In the genomic region with DNA sequence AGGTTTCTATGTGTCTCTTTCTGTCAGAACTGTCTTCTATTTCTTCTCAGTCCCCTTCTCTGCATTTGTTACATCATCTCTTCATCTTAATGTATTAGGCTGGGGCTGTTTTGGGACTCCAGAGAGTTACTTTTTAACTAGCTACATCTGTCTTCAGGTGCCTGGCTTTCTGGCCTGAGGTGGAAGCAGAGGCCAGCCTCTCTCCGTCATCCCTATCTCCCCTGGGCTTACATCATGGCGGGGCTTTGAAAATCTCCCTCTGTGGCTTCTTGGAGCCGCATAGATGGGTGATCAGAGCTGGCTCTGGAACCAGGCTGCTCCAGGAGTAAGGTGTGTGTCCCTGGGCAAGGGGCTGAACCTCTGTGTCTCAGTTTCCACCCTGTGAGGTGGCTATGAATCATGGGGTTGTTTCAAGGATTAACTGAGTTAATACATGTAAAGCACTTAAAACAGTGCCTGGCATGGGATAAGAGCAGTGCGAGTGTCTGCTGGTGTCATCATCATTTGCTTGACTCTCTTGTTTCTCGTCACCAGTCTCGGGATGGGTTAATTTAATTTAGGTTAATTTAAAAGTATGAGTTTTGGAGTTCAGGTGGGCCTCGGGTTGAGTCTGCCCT, we compare ENCODE assay signal across 10 cellular contexts. TPM values are rescaled to one million over a fixed set of nuclear protein-coding genes. Genes with fewer than 3 reads are reported as not detected.
DNase-seq lines count a peak whose midpoint lies in the region; ATAC-seq and TF ChIP-seq lines count a peak whose summit lies in the region.
"Had no signal": no experiment of that assay in that cellular context is flagged by ENCODE, and none has a peak within 500 bp of the region (broad histone marks: within the 10 kb centered on the region; RNA-seq: fewer than 3 reads in every experiment).

No MANE protein-coding gene starts in this region.

- H3K4me3 Mint-ChIP-seq in CD4-positive, alpha-beta memory T cell = peak overlapping the region; percentile 94 to 100 (median 97)

- no peaks in the 10 kb centered on the region for H3K9me3 ChIP-seq in CD4-positive, alpha-beta memory T cell (ENCODE audit: control insufficient read depth in 1 of 2, low read length in 2 of 2)
- H3K9me3 ChIP-seq in Karpas-422 (ENCODE audit: low read length) = no peaks in the 10 kb centered on the region
- H3K9me3 ChIP-seq in neural cell (ENCODE audit: low read length) = no peaks in the 10 kb centered on the region
- H3K9me3 ChIP-seq in HAP-1 = no peaks in the 10 kb centered on the region

- no peaks in the 10 kb centered on the region for H3K27me3 ChIP-seq in CD4-positive, alpha-beta memory T cell (ENCODE audit: insufficient read depth, low read length)
- H3K27me3 ChIP-seq in Karpas-422 (ENCODE audit: low read length) (no peaks in the 10 kb centered on the region), neural cell (ENCODE audit: insufficient read depth, low read depth, low read length) (no peaks in the 10 kb centered on the region), HAP-1 (ENCODE audit: low read depth) (no peaks in the 10 kb centered on the region)

- TF ChIP-seq RAD21 in neural cell (conservative IDR thresholded peaks at IDR 0.05) = no peak

- H3K4me1 Mint-ChIP-seq in CD4-positive, alpha-beta memory T cell = peaks cover 27 to 69% (median 48%) of the 10 kb centered on the region in 4 donors

- no peaks in the 10 kb centered on the region for H3K27me3 Mint-ChIP-seq in CD4-positive, alpha-beta memory T cell

- H3K79me2 ChIP-seq in Karpas-422 (ENCODE audit: low read length) = peaks cover 85% of the 10 kb centered on the region
- peaks cover 59% of the 10 kb centered on the region for H3K79me2 ChIP-seq in neural cell (replicated peaks; ENCODE audit: insufficient read depth, low read length)

- CTCF ChIA-PET in CD4-positive, alpha-beta memory T cell (lab: Charles Lee; ENCODE audit: partially characterized antibody) = no interaction called here

- H3F3A ChIP-seq in neural cell (ENCODE audit: insufficient read depth, low read length, poor library complexity, severe bottlenecking) = no peaks in the 10 kb centered on the region

- peaks cover 29 to 60% of the 10 kb centered on the region in 2 donors for H3K36me3 Mint-ChIP-seq in CD4-positive, alpha-beta memory T cell

- TF ChIP-seq EP300 in neural cell (conservative IDR thresholded peaks at IDR 0.05; ENCODE audit: poor library complexity, severe bottlenecking) = no peak

- intact Hi-C loops in CD4-positive, alpha-beta memory T cell (cut with micrococcal nuclease) = no loop called here

- H3K9me2 ChIP-seq in Karpas-422 (replicated peaks; ENCODE audit: insufficient read depth, low read length) (no peaks in the 10 kb centered on the region), neural cell (ENCODE audit: insufficient read depth, low read length) (no peaks in the 10 kb centered on the region)

- H3K9ac ChIP-seq in Karpas-422 (ENCODE audit: low read length) = peak overlapping the region; percentile 93
- H3K9ac ChIP-seq in neural cell (ENCODE audit: low read length) = peak overlapping the region; percentile 84

- peak overlapping the region; percentile 4 for H3K27ac ChIP-seq in CD4-positive, alpha-beta memory T cell (ENCODE audit: low read depth, low read length)
- H3K27ac ChIP-seq in Karpas-422 (ENCODE audit: low read length) = peak overlapping the region; percentile 94
- peak overlapping the region in 1 of 2 donors; percentile 42 for H3K27ac ChIP-seq in coronary artery
- no peak overlapping the region for H3K27ac ChIP-seq in neural cell (ENCODE audit: low read length)

- ATAC-seq in HG02763 (IDR thresholded peaks at IDR 0.05; ENCODE audit: unreplicated experiment) (no peak), GM21528 (IDR thresholded peaks at IDR 0.05; ENCODE audit: low FRiP score, unreplicated experiment) (no peak)

- peaks cover 55% of the 10 kb centered on the region for H3K4me1 ChIP-seq in CD4-positive, alpha-beta memory T cell (ENCODE audit: insufficient read depth, low read length)
- H3K4me1 ChIP-seq in Karpas-422 (ENCODE audit: low read length) (peaks cover 57% of the 10 kb centered on the region), HAP-1 (peaks cover 6% of the 10 kb centered on the region)

- H3K27ac Mint-ChIP-seq in CD4-positive, alpha-beta memory T cell = peak overlapping the region; percentile 81 to 100 (median 96)

- in situ Hi-C loops in HAP-1 (cut with MboI; ENCODE audit: low sequenced_read_pairs) = no loop called here

- TF ChIP-seq CTCF in coronary artery (IDR thresholded peaks at IDR 0.05) (no peak), neural cell (IDR thresholded peaks at IDR 0.05; ENCODE audit: poor library complexity, severe bottlenecking) (no peak)

- peaks cover 43% of the 10 kb centered on the region for H3K36me3 ChIP-seq in CD4-positive, alpha-beta memory T cell (ENCODE audit: insufficient read depth, low read length)
- H3K36me3 ChIP-seq in Karpas-422 (ENCODE audit: insufficient read depth, low read length) = peaks cover 24% of the 10 kb centered on the region; the same call in 1 of the 2 replicates
- H3K36me3 ChIP-seq in neural cell (ENCODE audit: insufficient read depth, low read length) = peaks cover 8% of the 10 kb centered on the region
- peaks cover 56% of the 10 kb centered on the region for H3K36me3 ChIP-seq in HAP-1 (replicated peaks)

- H4K20me1 ChIP-seq in Karpas-422 (ENCODE audit: insufficient read depth, low read depth, low read length) = peaks cover 57% of the 10 kb centered on the region
- H4K20me1 ChIP-seq in neural cell (ENCODE audit: insufficient read depth) = no peaks in the 10 kb centered on the region

- no peaks in the 10 kb centered on the region for H3K9me3 Mint-ChIP-seq in CD4-positive, alpha-beta memory T cell

- POLR2A ChIA-PET in CD4-positive, alpha-beta memory T cell (lab: Charles Lee; ENCODE audit: partially characterized antibody) = interaction anchor here (0.8 to 1.6 kb wide), 3 partner anchors 22 to 43 kb away, joined by 3 to 4 read pairs (median 4); partner anchors contain the start of genes U2AF2 and ZNF581

- H2AFZ ChIP-seq in Karpas-422 (ENCODE audit: low read length) (no peak overlapping the region), neural cell (ENCODE audit: low read depth, low read length) (no peak overlapping the region)

- DNase-seq in CD4-positive, alpha-beta memory T cell = no peak
- DNase-seq in Karpas-422 = peak; percentile 65
- DNase-seq in coronary artery (ENCODE audit: low spot score) = no peak
- DNase-seq in amniotic stem cell (lab: John Stamatoyannopoulos, UW) = no peak
- DNase-seq in HAP-1 (ENCODE audit: low spot score in 2 of 2) = no peak
- DNase-seq: anterior cingulate cortex; stimulated activated naive CD4-positive, alpha-beta T cell had no signal

- H3K4me3 ChIP-seq in CD4-positive, alpha-beta memory T cell (ENCODE audit: low read length in 2 of 2) = no peak overlapping the region
- H3K4me3 ChIP-seq in Karpas-422 (ENCODE audit: low read length) (peak overlapping the region; percentile 82), coronary artery (peak overlapping the region; percentile 99), neural cell (ENCODE audit: low read length) (peak overlapping the region; percentile 92), HAP-1 (no peak overlapping the region)

- H3K4me2 ChIP-seq in Karpas-422 (ENCODE audit: low read depth, low read length, poor library complexity, severe bottlenecking) = peak overlapping the region; percentile 92
- peak overlapping the region; percentile 98 for H3K4me2 ChIP-seq in neural cell (ENCODE audit: low read length)

TF ChIP-seq in neural cell, 6 proteins besides CTCF, POLR2A, EP300 and RAD21 (continues in another document):
- TF ChIP-seq MXI1 (conservative IDR thresholded peaks at IDR 0.05; ENCODE audit: poor library complexity, severe bottlenecking) = no peak
- no peak for TF ChIP-seq POLR2AphosphoS5 (IDR thresholded peaks at IDR 0.05)
- TF ChIP-seq TAF1 (IDR thresholded peaks at IDR 0.05; ENCODE audit: low read depth) = no peak
- no peak for TF ChIP-seq SMC3 (conservative IDR thresholded peaks at IDR 0.05; ENCODE audit: poor library complexity)

RNA-seq across cellular contexts. Expression of gene EPN1, which starts 2.0 kb away (rescaled TPM):
- total RNA-seq in CD4-positive, alpha-beta memory T cell = 10 to 100 TPM; 53.9 to 56.9 TPM
- polyA plus RNA-seq in CD4-positive, alpha-beta memory T cell = 10 to 100 TPM in 1 of 2 donors, 1 to 10 TPM in 1; 3.9 to 15.6 TPM
- total RNA-seq in Karpas-422 (2014; rRNA removed; shearing (Covaris generic); ENCODE audit: low replicate concordance) = 21.2 and 52.5 TPM in 2 replicates
- polyA plus RNA-seq in neural cell = 21.0 and 23.6 TPM in 2 replicates
- 40.5 and 48.5 TPM in 2 replicates for polyA minus RNA-seq in neural cell

RNA-seq across cellular contexts. Expression of gene U2AF2, which starts 22.2 kb away (rescaled TPM):
- total RNA-seq in CD4-positive, alpha-beta memory T cell = 100 to 1,000 TPM; 256 to 259 TPM
- polyA plus RNA-seq in CD4-positive, alpha-beta memory T cell = 10 to 100 TPM in 1 of 2 donors, 1 to 10 TPM in 1; 1.3 to 14.3 TPM
- total RNA-seq in Karpas-422 (2014; rRNA removed; shearing (Covaris generic); ENCODE audit: low replicate concordance) = 107 and 272 TPM in 2 replicates
- 129 and 158 TPM in 2 replicates for polyA plus RNA-seq in neural cell
- polyA minus RNA-seq in neural cell = 83.0 and 107 TPM in 2 replicates

RNA-seq across cellular contexts. Expression of gene CCDC106, which starts 29.0 kb away (rescaled TPM):
- total RNA-seq in CD4-positive, alpha-beta memory T cell = 1 to 10 TPM; 1.2 to 1.5 TPM
- polyA plus RNA-seq in CD4-positive, alpha-beta memory T cell = under 1 TPM; 0.47 to 0.69 TPM
- total RNA-seq in Karpas-422 (2014; rRNA removed; shearing (Covaris generic); ENCODE audit: low replicate concordance) = 26.2 and 54.8 TPM in 2 replicates
- polyA plus RNA-seq in neural cell = 33.8 and 40.7 TPM in 2 replicates
- 24.1 and 24.4 TPM in 2 replicates for polyA minus RNA-seq in neural cell

RNA-seq across cellular contexts. Expression of gene ZNF581, which starts 33.5 kb away (rescaled TPM):
- 10 to 100 TPM; 21.2 to 23.4 TPM for total RNA-seq in CD4-positive, alpha-beta memory T cell
- polyA plus RNA-seq in CD4-positive, alpha-beta memory T cell = 10 to 100 TPM; 22.5 to 28.5 TPM
- 119 and 128 TPM in 2 replicates for total RNA-seq in Karpas-422 (2014; rRNA removed; shearing (Covaris generic); ENCODE audit: low replicate concordance)
- 14.8 and 15.3 TPM in 2 replicates for polyA plus RNA-seq in neural cell
- polyA minus RNA-seq in neural cell = 7.6 and 12.4 TPM in 2 replicates

RNA-seq across cellular contexts. Expression of gene ZNF580, which starts 36.2 kb away (rescaled TPM):
- 100 to 1,000 TPM in 1 of 2 experiments, 10 to 100 TPM in 1; 92.7 to 105 TPM for total RNA-seq in CD4-positive, alpha-beta memory T cell
- 10 to 100 TPM in 1 of 2 donors, 1 to 10 TPM in 1; 7.2 to 17.8 TPM for polyA plus RNA-seq in CD4-positive, alpha-beta memory T cell
- 44.3 and 47.5 TPM in 2 replicates for total RNA-seq in Karpas-422 (2014; rRNA removed; shearing (Covaris generic); ENCODE audit: low replicate concordance)
- polyA plus RNA-seq in neural cell = 11.7 and 17.3 TPM in 2 replicates
- 4.4 and 5.1 TPM in 2 replicates for polyA minus RNA-seq in neural cell

Comparison
In these comparisons a context has a peak if more than half of its experiments do, and no peak if none do; other contexts are left out.
1. H3K4me3 ChIP-seq: peak in Karpas-422 (single experiment), coronary artery (single experiment) and neural cell (single experiment); none in CD4-positive, alpha-beta memory T cell (0 of 2) and HAP-1 (single experiment).
2. RNA of gene CCDC106, which starts 29.0 kb away (total RNA-seq): 26.2 to 54.8 TPM in Karpas-422; 1.2 to 1.5 TPM in CD4-positive, alpha-beta memory T cell; every median in the first group is over 10 times any median in the second.